In genomic region chr4:7844247-7844991, GRCh38 we compare ENCODE assay signal across 8 cellular contexts.
A peak's percentile ranks its signal among the peaks of the same experiment; 100 is the strongest.
DNase-seq lines count a peak whose midpoint lies in the region; ATAC-seq, FAIRE-seq and TF ChIP-seq lines count a peak whose summit lies in the region.

No MANE protein-coding gene starts in this region.

- no peaks in the 10 kb centered on the region for H4K20me1 ChIP-seq in Karpas-422 (ENCODE audit: insufficient read depth, low read depth, low read length)

- H2AFZ ChIP-seq in Karpas-422 (ENCODE audit: low read length) = no peak overlapping the region

- H3K36me3 ChIP-seq in Karpas-422 (ENCODE audit: insufficient read depth, low read length) (no peaks in the 10 kb centered on the region), WERI-Rb-1 (peaks cover 9% of the 10 kb centered on the region), bronchial epithelial cell (ENCODE audit: control insufficient read depth, insufficient read depth, low read length) (peaks cover 4% of the 10 kb centered on the region)

- no peaks in the 10 kb centered on the region for H3K4me1 ChIP-seq in Karpas-422 (ENCODE audit: low read length)

- H3K27ac ChIP-seq in Karpas-422 (ENCODE audit: low read length) = no peak overlapping the region
- no peak overlapping the region for H3K27ac ChIP-seq in WERI-Rb-1

- H3K9me3 ChIP-seq in Karpas-422 (ENCODE audit: low read length) (no peaks in the 10 kb centered on the region), WERI-Rb-1 (ENCODE audit: severe bottlenecking) (no peaks in the 10 kb centered on the region)

- no peaks in the 10 kb centered on the region for H3K79me2 ChIP-seq in Karpas-422 (ENCODE audit: low read length)

- H3K4me3 ChIP-seq in GM12875 (ENCODE audit: low read depth, low read length) = no peak overlapping the region
- no peak overlapping the region for H3K4me3 ChIP-seq in Karpas-422 (ENCODE audit: low read length)
- no peak overlapping the region for H3K4me3 ChIP-seq in WERI-Rb-1 (ENCODE audit: low read depth, low read length)
- no peak overlapping the region for H3K4me3 ChIP-seq in bronchial epithelial cell (ENCODE audit: low read depth, low read length)

- H3K9ac ChIP-seq in Karpas-422 (ENCODE audit: low read length) = no peak overlapping the region

- no peak overlapping the region for H3K4me2 ChIP-seq in Karpas-422 (ENCODE audit: low read depth, low read length, poor library complexity, severe bottlenecking)

- no peaks in the 10 kb centered on the region for H3K9me2 ChIP-seq in Karpas-422 (replicated peaks; ENCODE audit: insufficient read depth, low read length)

- TF ChIP-seq CTCF in GM12875 (IDR thresholded peaks at IDR 0.05; ENCODE audit: borderline replicate concordance, insufficient read depth, low read depth, low read length) (peak; percentile 85), WERI-Rb-1 (IDR thresholded peaks at IDR 0.05; ENCODE audit: low read depth, low read length) (peak; percentile 95), bronchial epithelial cell (IDR thresholded peaks at IDR 0.05; ENCODE audit: insufficient read depth, low read length, severe bottlenecking) (peak; percentile 88)

- H3K27me3 ChIP-seq in Karpas-422 (ENCODE audit: low read length) (no peaks in the 10 kb centered on the region), WERI-Rb-1 (ENCODE audit: insufficient read depth, low read depth, severe bottlenecking) (no peaks in the 10 kb centered on the region), bronchial epithelial cell (ENCODE audit: control insufficient read depth, insufficient read depth, low read length) (no peaks in the 10 kb centered on the region)

- peak; percentile 54 for DNase-seq in 8988T
- peak; percentile 73 for DNase-seq in Karpas-422
- peak; percentile 91 for DNase-seq in WERI-Rb-1
- peak; percentile 79 for DNase-seq in bronchial epithelial cell (ENCODE audit: low read depth)
- peak; percentile 80 for DNase-seq in left kidney (ENCODE audit: low read depth, low spot score)
- DNase-seq in stimulated activated CD4-positive, alpha-beta T cell treated with anti-CD3 and anti-CD28 coated beads, Interleukin-4, amount 100 ng/mL, for 24 hours = peak; percentile 80

- FAIRE-seq in bronchial epithelial cell (lab: Jason Lieb, UNC) = peak; percentile 55

- no peak for ATAC-seq in GM18873 (IDR thresholded peaks at IDR 0.05; ENCODE audit: low FRiP score, unreplicated experiment)
